ENCODE assay signal across 21 cellular contexts in genomic region chr20:33925867-33926266, GRCh38.
"Had no signal": no experiment of that assay in that cellular context is flagged by ENCODE, and none has a peak within 500 bp of the region (broad histone marks: within the 10 kb centered on the region; RNA-seq: fewer than 3 reads in every experiment).

No MANE protein-coding gene starts in this region.

- H3K9ac ChIP-seq: parathyroid adenoma had no signal

- H2AFZ ChIP-seq: parathyroid adenoma had no signal

- H3K27ac Mint-ChIP-seq: activated naive CD4-positive, alpha-beta T cell treated with anti-CD3 and anti-CD28 coated beads, Interleukin-2, amount 50 U/mL, for 24 hours; activated T-cell treated with anti-CD3 and anti-CD28 coated beads, Interleukin-2, amount 50 U/mL, for 72 hours; immature natural killer cell; natural killer cell; stimulated activated memory B cell treated with anti-CD40 and anti-IgM and Interleukin-4, amounts not matched to agents 10 μg/mL and 1 μg/mL and 100 μg/mL, for 72 hours had no signal

- H3K27me3 Mint-ChIP-seq: activated naive CD4-positive, alpha-beta T cell treated with anti-CD3 and anti-CD28 coated beads, Interleukin-2, amount 50 U/mL, for 24 hours; stimulated activated memory B cell treated with anti-CD40 and anti-IgM and Interleukin-4, amounts not matched to agents 10 μg/mL and 1 μg/mL and 100 μg/mL, for 72 hours had no signal

- H3K4me3 ChIP-seq: adrenal gland, dorsolateral prefrontal cortex, gastrocnemius medialis had no signal

- H3K27ac ChIP-seq: adrenal gland, dorsolateral prefrontal cortex, epithelial cell of prostate, gastrocnemius medialis, neutrophil, parathyroid adenoma had no signal

- H3K79me2 ChIP-seq: parathyroid adenoma had no signal

- H3K27me3 ChIP-seq: adrenal gland, dorsolateral prefrontal cortex, gastrocnemius medialis, neutrophil had no signal

- DNase-seq: activated CD4-positive, alpha-beta T cell treated with anti-CD3 and anti-CD28 coated beads, Interleukin-2, amount 50 U/mL, for 1 hour; activated CD8-positive, alpha-beta memory T cell treated with anti-CD3 and anti-CD28 coated beads for 24 hours; activated CD8-positive, alpha-beta memory T cell treated with anti-CD3 and anti-CD28 coated beads, Interleukin-2, amount 50 U/mL, for 48 hours; activated gamma-delta T cell; activated T-cell treated with anti-CD3 and anti-CD28 coated beads, Interleukin-2, amount 50 U/mL, for 72 hours; adrenal gland; dorsolateral prefrontal cortex; gastrocnemius medialis; head of caudate nucleus; immature natural killer cell; natural killer cell; stimulated activated CD4-positive, alpha-beta T cell treated with anti-CD3 and anti-CD28 coated beads, Interleukin-4, amount 100 ng/mL, for 4 hours; T-helper 1 cell; T1000 had no signal

- ATAC-seq: activated CD4-positive, CD25-positive, alpha-beta regulatory T cell treated with anti-CD3 and anti-CD28 coated beads, Interleukin-2, amount 50 U/mL, for 24 hours; activated T-cell treated with anti-CD3 and anti-CD28 coated beads, Interleukin-2, amount 50 U/mL, for 72 hours; gastrocnemius medialis; natural killer cell; sciatic nerve; stimulated activated memory B cell treated with anti-CD40 and anti-IgM and Interleukin-4, amounts not matched to agents 10 μg/mL and 1 μg/mL and 100 μg/mL, for 72 hours had no signal

- H3K9me3 ChIP-seq: adrenal gland, gastrocnemius medialis, neutrophil had no signal

- H3K36me3 Mint-ChIP-seq: activated naive CD4-positive, alpha-beta T cell treated with anti-CD3 and anti-CD28 coated beads, Interleukin-2, amount 50 U/mL, for 24 hours; immature natural killer cell; natural killer cell; stimulated activated memory B cell treated with anti-CD40 and anti-IgM and Interleukin-4, amounts not matched to agents 10 μg/mL and 1 μg/mL and 100 μg/mL, for 72 hours had no signal

- H3K9me3 Mint-ChIP-seq: activated naive CD4-positive, alpha-beta T cell treated with anti-CD3 and anti-CD28 coated beads, Interleukin-2, amount 50 U/mL, for 24 hours; activated T-cell treated with anti-CD3 and anti-CD28 coated beads, Interleukin-2, amount 50 U/mL, for 72 hours; immature natural killer cell; natural killer cell; stimulated activated memory B cell treated with anti-CD40 and anti-IgM and Interleukin-4, amounts not matched to agents 10 μg/mL and 1 μg/mL and 100 μg/mL, for 72 hours had no signal

- H3K4me1 Mint-ChIP-seq: activated naive CD4-positive, alpha-beta T cell treated with anti-CD3 and anti-CD28 coated beads, Interleukin-2, amount 50 U/mL, for 24 hours; immature natural killer cell; natural killer cell; stimulated activated memory B cell treated with anti-CD40 and anti-IgM and Interleukin-4, amounts not matched to agents 10 μg/mL and 1 μg/mL and 100 μg/mL, for 72 hours had no signal

- H3K4me3 Mint-ChIP-seq: activated naive CD4-positive, alpha-beta T cell treated with anti-CD3 and anti-CD28 coated beads, Interleukin-2, amount 50 U/mL, for 24 hours; activated T-cell treated with anti-CD3 and anti-CD28 coated beads, Interleukin-2, amount 50 U/mL, for 72 hours; immature natural killer cell; natural killer cell; stimulated activated memory B cell treated with anti-CD40 and anti-IgM and Interleukin-4, amounts not matched to agents 10 μg/mL and 1 μg/mL and 100 μg/mL, for 72 hours had no signal

- H3K36me3 ChIP-seq: adrenal gland, gastrocnemius medialis, neutrophil had no signal

- H3K4me1 ChIP-seq: adrenal gland, gastrocnemius medialis, parathyroid adenoma had no signal
